ENCODE assay signal across 9 cellular contexts in genomic region chr13:112767506-112768471, GRCh38.
DNase-seq lines count a peak whose midpoint lies in the region; ATAC-seq and TF ChIP-seq lines count a peak whose summit lies in the region.
"Had no signal": no experiment of that assay in that cellular context is flagged by ENCODE, and none has a peak within 500 bp of the region (broad histone marks: within the 10 kb centered on the region; RNA-seq: fewer than 3 reads in every experiment).

No MANE protein-coding gene starts in this region.

- H3K4me1 Mint-ChIP-seq in stimulated activated naive CD8-positive, alpha-beta T cell treated with anti-CD3 and anti-CD28 coated beads, Interleukin-15, Interleukin-2, amounts not matched to agents 100 ng/mL and 50 ng/mL, for 24 hours (ENCODE audit: low read depth), result peaks cover 33% of the 10 kb centered on the region

- no peak for ATAC-seq in stimulated activated naive CD8-positive, alpha-beta T cell treated with anti-CD3 and anti-CD28 coated beads, Interleukin-15, Interleukin-2, amounts not matched to agents 100 U/mL and 50 U/mL, for 24 hours
- ATAC-seq in HG03039 (IDR thresholded peaks at IDR 0.05; ENCODE audit: unreplicated experiment) (peak; percentile 60), omental fat pad (ENCODE audit: low FRiP score) (no peak)
- ATAC-seq in activated naive CD4-positive, alpha-beta T cell treated with anti-CD3 and anti-CD28 coated beads, Interleukin-2, amount 50 U/mL, for 72 hours, result peak in 1 of 2 donors; percentile 33

- peak overlapping the region; percentile 13 for H3K4me3 Mint-ChIP-seq in stimulated activated naive CD8-positive, alpha-beta T cell treated with anti-CD3 and anti-CD28 coated beads, Interleukin-15, Interleukin-2, amounts not matched to agents 100 ng/mL and 50 ng/mL, for 24 hours

- peak overlapping the region; percentile 76 for H3K27ac Mint-ChIP-seq in stimulated activated naive CD8-positive, alpha-beta T cell treated with anti-CD3 and anti-CD28 coated beads, Interleukin-15, Interleukin-2, amounts not matched to agents 100 ng/mL and 50 ng/mL, for 24 hours
- H3K27ac Mint-ChIP-seq in activated naive CD4-positive, alpha-beta T cell treated with anti-CD3 and anti-CD28 coated beads, Interleukin-2, amount 50 U/mL, for 72 hours, result peak overlapping the region; percentile 3 to 93

- H3K9me3 Mint-ChIP-seq in stimulated activated naive CD8-positive, alpha-beta T cell treated with anti-CD3 and anti-CD28 coated beads, Interleukin-15, Interleukin-2, amounts not matched to agents 100 ng/mL and 50 ng/mL, for 24 hours, result no peaks in the 10 kb centered on the region
- peaks cover 0 to 4% of the 10 kb centered on the region in 2 donors for H3K9me3 Mint-ChIP-seq in activated naive CD4-positive, alpha-beta T cell treated with anti-CD3 and anti-CD28 coated beads, Interleukin-2, amount 50 U/mL, for 72 hours

- H3K36me3 Mint-ChIP-seq in stimulated activated naive CD8-positive, alpha-beta T cell treated with anti-CD3 and anti-CD28 coated beads, Interleukin-15, Interleukin-2, amounts not matched to agents 100 ng/mL and 50 ng/mL, for 24 hours (ENCODE audit: low read depth), result peaks cover 4% of the 10 kb centered on the region
- H3K36me3 Mint-ChIP-seq in activated naive CD4-positive, alpha-beta T cell treated with anti-CD3 and anti-CD28 coated beads, Interleukin-2, amount 50 U/mL, for 72 hours, result no peaks in the 10 kb centered on the region

- H3K27me3 Mint-ChIP-seq in stimulated activated naive CD8-positive, alpha-beta T cell treated with anti-CD3 and anti-CD28 coated beads, Interleukin-15, Interleukin-2, amounts not matched to agents 100 ng/mL and 50 ng/mL, for 24 hours, result no peaks in the 10 kb centered on the region

- no peak for DNase-seq in stimulated activated naive CD8-positive, alpha-beta T cell treated with anti-CD3 and anti-CD28 coated beads, Interleukin-15, Interleukin-2, amounts not matched to agents 100 U/mL and 50 U/mL, for 24 hours
- no peak for DNase-seq in activated naive CD4-positive, alpha-beta T cell treated with anti-CD3 and anti-CD28 coated beads, Interleukin-2, amount 50 U/mL, for 72 hours (ENCODE audit: low spot score in 2 of 2)
- DNase-seq in NCI-H526 (lab: John Stamatoyannopoulos, UW) (no peak), EL (no peak), omental fat pad (ENCODE audit: low spot score) (no peak)
- no peak for DNase-seq in stimulated activated CD4-positive, alpha-beta T cell treated with anti-CD3 and anti-CD28 coated beads, Interleukin-2, amount 100 ng/mL, for 48 hours
- DNase-seq: Calu3 had no signal

- TF ChIP-seq CTCF in omental fat pad (IDR thresholded peaks at IDR 0.05), result no peak
